16 cellular contexts compared by ENCODE assay signal in genomic region chr2:42085706-42086487, GRCh38. TPM values are rescaled to one million over a fixed set of nuclear protein-coding genes. Genes with fewer than 3 reads are reported as not detected.
DNase-seq lines count a peak whose midpoint lies in the region; ATAC-seq and TF ChIP-seq lines count a peak whose summit lies in the region.
"Had no signal": no experiment of that assay in that cellular context is flagged by ENCODE, and none has a peak within 500 bp of the region (broad histone marks: within the 10 kb centered on the region; RNA-seq: fewer than 3 reads in every experiment).

No MANE protein-coding gene starts in this region.

- H3K27ac ChIP-seq in PC-3 (ENCODE audit: low read length): no peak overlapping the region
- H3K27ac ChIP-seq: BLaER1 treated with 17β-estradiol and CSF1 and Interleukin-3, amounts not matched to agents 10 nM and 100 nM had no signal

- no peak for TF ChIP-seq CTCF in PC-3 (conservative IDR thresholded peaks at IDR 0.05; ENCODE audit: low read depth, low read length)

- no TSS peak for BruUV-seq in PC-3 (replicated peaks; lab: Mats Ljungman, UMichigan)

- H3K27ac Mint-ChIP-seq in activated T-cell treated with anti-CD3 and anti-CD28 coated beads, Interleukin-2, amount 50 U/mL, for 72 hours: no peak overlapping the region
- H3K27ac Mint-ChIP-seq in activated T-cell treated with anti-CD3 and anti-CD28 coated beads, Interleukin-2, amount 50 U/mL, for 24 hours: no peak overlapping the region
- no peak overlapping the region for H3K27ac Mint-ChIP-seq in effector memory CD8-positive, alpha-beta T cell
- H3K27ac Mint-ChIP-seq: activated naive CD8-positive, alpha-beta T cell treated with anti-CD3 and anti-CD28 coated beads for 36 hours; dendritic cell treated with granulocyte-macrophage colony-stimulating factor and Interleukin-4, amounts not matched to agents 40 ng/mL and 50 ng/mL, for 4 days had no signal

- no peaks in the 10 kb centered on the region for H3K9me3 ChIP-seq in PC-3 (ENCODE audit: low read length)
- H3K9me3 ChIP-seq: BLaER1 treated with 17β-estradiol and CSF1 and Interleukin-3, amounts not matched to agents 10 nM and 100 nM; testis had no signal

- no peak for DNase-seq in activated T-cell treated with anti-CD3 and anti-CD28 coated beads, Interleukin-2, amount 50 U/mL, for 72 hours
- no peak for DNase-seq in activated T-cell treated with anti-CD3 and anti-CD28 coated beads, Interleukin-2, amount 50 U/mL, for 24 hours
- no peak for DNase-seq in PC-3
- DNase-seq in effector memory CD8-positive, alpha-beta T cell: no peak
- DNase-seq in sciatic nerve (ENCODE audit: low spot score): no peak
- DNase-seq in NCI-H146 treated with DMSO at 0.1 percent for 48 hours (lab: John Stamatoyannopoulos, UW; ENCODE audit: unreplicated experiment): no peak
- no peak for DNase-seq in MV-4-11 (lab: John Stamatoyannopoulos, UW)
- DNase-seq: NCI-H510A; stimulated activated CD4-positive, alpha-beta T cell treated with anti-CD3 and anti-CD28 coated beads, Interleukin-12 subunit alpha, Interleukin-12 subunit beta, amount 100 ng/mL, for 4 hours had no signal

- H3K4me3 ChIP-seq in PC-3 (ENCODE audit: low read length): no peak overlapping the region
- H3K4me3 ChIP-seq: BLaER1 treated with 17β-estradiol and CSF1 and Interleukin-3, amounts not matched to agents 10 nM and 100 nM; K562; testis had no signal

- no peaks in the 10 kb centered on the region for H3K9me3 Mint-ChIP-seq in activated T-cell treated with anti-CD3 and anti-CD28 coated beads, Interleukin-2, amount 50 U/mL, for 72 hours
- H3K9me3 Mint-ChIP-seq in activated T-cell treated with anti-CD3 and anti-CD28 coated beads, Interleukin-2, amount 50 U/mL, for 24 hours: no peaks in the 10 kb centered on the region
- H3K9me3 Mint-ChIP-seq in effector memory CD8-positive, alpha-beta T cell: no peaks in the 10 kb centered on the region
- H3K9me3 Mint-ChIP-seq: activated naive CD8-positive, alpha-beta T cell treated with anti-CD3 and anti-CD28 coated beads for 36 hours; dendritic cell treated with granulocyte-macrophage colony-stimulating factor and Interleukin-4, amounts not matched to agents 40 ng/mL and 50 ng/mL, for 4 days; neural crest cell had no signal

- H3F3A ChIP-seq in PC-3 (ENCODE audit: low read length, unreplicated experiment): no peaks in the 10 kb centered on the region

- H3K4me2 ChIP-seq in PC-3 (ENCODE audit: low read length): no peak overlapping the region

- CTCF ChIA-PET in PC-3 (lab: Charles Lee): interaction anchor here (2.5 to 3.3 kb wide), 2 partner anchors 216 to 233 kb away, joined by 12 to 29 read pairs; no protein-coding TSS in a partner anchor

- intact Hi-C loops in PC-3 (cut with micrococcal nuclease) (loop anchor here (1.0 to 2.0 kb wide), 4 partner anchors 119 to 233 kb away; no protein-coding TSS in a partner anchor), sciatic nerve (cut with DNase I) (loop anchor here (5.0 kb wide), 1 partner anchor 219 kb away; no protein-coding TSS in a partner anchor)

- POLR2A ChIA-PET in PC-3 (lab: Charles Lee; ENCODE audit: unreplicated experiment): no interaction called here

- no peaks in the 10 kb centered on the region for H3K36me3 ChIP-seq in PC-3 (ENCODE audit: low read depth, low read length)
- H3K36me3 ChIP-seq: BLaER1 treated with 17β-estradiol and CSF1 and Interleukin-3, amounts not matched to agents 10 nM and 100 nM had no signal

- peaks cover 18% of the 10 kb centered on the region for H3K27me3 Mint-ChIP-seq in activated T-cell treated with anti-CD3 and anti-CD28 coated beads, Interleukin-2, amount 50 U/mL, for 72 hours (ENCODE audit: low read depth)
- H3K27me3 Mint-ChIP-seq in activated T-cell treated with anti-CD3 and anti-CD28 coated beads, Interleukin-2, amount 50 U/mL, for 24 hours: peaks cover 3% of the 10 kb centered on the region
- peaks cover 9 to 12% of the 10 kb centered on the region in 2 donors for H3K27me3 Mint-ChIP-seq in effector memory CD8-positive, alpha-beta T cell

- no peak overlapping the region for H3K4me3 Mint-ChIP-seq in activated T-cell treated with anti-CD3 and anti-CD28 coated beads, Interleukin-2, amount 50 U/mL, for 72 hours
- H3K4me3 Mint-ChIP-seq in activated T-cell treated with anti-CD3 and anti-CD28 coated beads, Interleukin-2, amount 50 U/mL, for 24 hours: no peak overlapping the region
- H3K4me3 Mint-ChIP-seq in effector memory CD8-positive, alpha-beta T cell: no peak overlapping the region
- H3K4me3 Mint-ChIP-seq: activated naive CD8-positive, alpha-beta T cell treated with anti-CD3 and anti-CD28 coated beads for 36 hours; dendritic cell treated with granulocyte-macrophage colony-stimulating factor and Interleukin-4, amounts not matched to agents 40 ng/mL and 50 ng/mL, for 4 days; neural crest cell had no signal

- H3K4me1 ChIP-seq in PC-3 (ENCODE audit: insufficient read depth, low read length): peaks cover 13% of the 10 kb centered on the region
- H3K4me1 ChIP-seq: testis had no signal

- no peak overlapping the region for H2AFZ ChIP-seq in PC-3 (ENCODE audit: low read length)

- ATAC-seq in activated T-cell treated with anti-CD3 and anti-CD28 coated beads, Interleukin-2, amount 50 U/mL, for 72 hours (replicated peaks in 1 of 2): peak; percentile 21 to 26
- ATAC-seq in PC-3 (peak; percentile 27), sciatic nerve (peak; percentile 1), GM21529 (IDR thresholded peaks at IDR 0.05; ENCODE audit: unreplicated experiment) (no peak)
- peak; percentile 20 for ATAC-seq in effector memory CD8-positive, alpha-beta T cell (replicated peaks)

- no peak overlapping the region for H3K9ac ChIP-seq in PC-3 (ENCODE audit: low read length)
- H3K9ac ChIP-seq: BLaER1 treated with 17β-estradiol and CSF1 and Interleukin-3, amounts not matched to agents 10 nM and 100 nM had no signal

- no peaks in the 10 kb centered on the region for H3K36me3 Mint-ChIP-seq in activated T-cell treated with anti-CD3 and anti-CD28 coated beads, Interleukin-2, amount 50 U/mL, for 72 hours (ENCODE audit: insufficient read depth in 2 of 2)
- no peaks in the 10 kb centered on the region for H3K36me3 Mint-ChIP-seq in activated T-cell treated with anti-CD3 and anti-CD28 coated beads, Interleukin-2, amount 50 U/mL, for 24 hours (ENCODE audit: low read depth)
- H3K36me3 Mint-ChIP-seq in effector memory CD8-positive, alpha-beta T cell (ENCODE audit: insufficient read depth): no peaks in the 10 kb centered on the region
- H3K36me3 Mint-ChIP-seq: activated naive CD8-positive, alpha-beta T cell treated with anti-CD3 and anti-CD28 coated beads for 36 hours had no signal

- H3K27me3 ChIP-seq in PC-3 (ENCODE audit: low read length): no peaks in the 10 kb centered on the region
- H3K27me3 ChIP-seq: BLaER1 treated with 17β-estradiol and CSF1 and Interleukin-3, amounts not matched to agents 10 nM and 100 nM; testis had no signal

- no peaks in the 10 kb centered on the region for H3K9me2 ChIP-seq in PC-3 (replicated peaks; ENCODE audit: low read length)

- H3K4me1 Mint-ChIP-seq in activated T-cell treated with anti-CD3 and anti-CD28 coated beads, Interleukin-2, amount 50 U/mL, for 72 hours (ENCODE audit: low read depth): peaks cover 8% of the 10 kb centered on the region
- peaks cover 5% of the 10 kb centered on the region for H3K4me1 Mint-ChIP-seq in activated T-cell treated with anti-CD3 and anti-CD28 coated beads, Interleukin-2, amount 50 U/mL, for 24 hours (ENCODE audit: low read depth)
- H3K4me1 Mint-ChIP-seq in effector memory CD8-positive, alpha-beta T cell (ENCODE audit: low read depth in 2 of 2): peaks cover 11 to 30% of the 10 kb centered on the region in 2 donors

- no peaks in the 10 kb centered on the region for H4K20me1 ChIP-seq in PC-3 (ENCODE audit: low read length)
- H4K20me1 ChIP-seq: BLaER1 treated with 17β-estradiol and CSF1 and Interleukin-3, amounts not matched to agents 10 nM and 100 nM had no signal

- H3K79me2 ChIP-seq in PC-3 (ENCODE audit: low read length): no peaks in the 10 kb centered on the region

RNA-seq across cellular contexts. Expression of gene PKDCC, which starts 38.1 kb away (rescaled TPM):
- not detected for total RNA-seq in activated T-cell treated with anti-CD3 and anti-CD28 coated beads, Interleukin-2, amount 50 U/mL, for 72 hours
- total RNA-seq in PC-3 (2014; rRNA removed): 1.9 and 2.1 TPM in 2 replicates
- total RNA-seq in sciatic nerve: 367 TPM
- total RNA-seq: activated naive CD8-positive, alpha-beta T cell treated with anti-CD3 and anti-CD28 coated beads for 36 hours had no signal

Comparison
In these comparisons a context has a peak if more than half of its experiments do, and no peak if none do; other contexts are left out.
1. RNA of gene PKDCC, which starts 38.1 kb away (total RNA-seq): 367 TPM in sciatic nerve (single experiment); 1.9 to 2.1 TPM in PC-3 and not detected in activated T-cell treated with anti-CD3 and anti-CD28 coated beads, Interleukin-2, amount 50 U/mL, for 72 hours; every median in the first group is over 100 times any median in the second.